ENCODE assay signal across 1 cellular context in genomic region chr5:157142317-157143126, GRCh38.
A peak's percentile ranks its signal among the peaks of the same experiment; 100 is the strongest.
TF ChIP-seq lines count a peak whose summit lies in the region.

MED7 (minus strand) TSS chr5:157142865; CDS start chr5:157139431, 3,434 bp downstream.

TF ChIP-seq in HepG2, 621 proteins besides CTCF, POLR2A, EP300 and RAD21 (continued from another document and continues in another):
- no peak for TF ChIP-seq BCLAF1 (IDR thresholded peaks at IDR 0.05)
- 0 out of 2 replicates have a peak, but pooled peaks have one; percentile 14 for TF ChIP-seq BCL6 (CRISPR knock-in tag; IDR thresholded peaks at IDR 0.05)
- no peak for TF ChIP-seq DMTF1 (CRISPR knock-in tag; IDR thresholded peaks at IDR 0.05)
- no peak for TF ChIP-seq ZNF703 (CRISPR knock-in tag; IDR thresholded peaks at IDR 0.05; ENCODE audit: borderline replicate concordance)
- TF ChIP-seq NKX3-1 (CRISPR knock-in tag; IDR thresholded peaks at IDR 0.05), result no peak
- no peak for TF ChIP-seq HOXA5 (CRISPR knock-in tag; IDR thresholded peaks at IDR 0.05)
- no peak for TF ChIP-seq ZFYVE20 (CRISPR knock-in tag; IDR thresholded peaks at IDR 0.05; ENCODE audit: borderline replicate concordance, low read depth)
- peak; percentile 96 for TF ChIP-seq GABPB1 (CRISPR knock-in tag; IDR thresholded peaks at IDR 0.05)
- peak; percentile 82; the same call in 1 of the 2 replicates for TF ChIP-seq AHR (CRISPR knock-in tag; IDR thresholded peaks at IDR 0.05)
- peak; percentile 71; the same call in 1 of the 2 replicates for TF ChIP-seq ZNF770 (CRISPR knock-in tag; IDR thresholded peaks at IDR 0.05)
- TF ChIP-seq ZNF720 (CRISPR knock-in tag; IDR thresholded peaks at IDR 0.05), result no peak
- TF ChIP-seq ZNF709 (CRISPR knock-in tag; IDR thresholded peaks at IDR 0.05), result no peak; the same call in 1 of the 2 replicates
- TF ChIP-seq MXD4 (CRISPR knock-in tag; IDR thresholded peaks at IDR 0.05), result peak; percentile 44; the same call in 1 of the 2 replicates
- peak; percentile 34; the same call in 1 of the 2 replicates for TF ChIP-seq PITX1 (CRISPR knock-in tag; IDR thresholded peaks at IDR 0.05)
- TF ChIP-seq REL (CRISPR knock-in tag; conservative IDR thresholded peaks at IDR 0.05), result no peak
- no peak for TF ChIP-seq ZNF337 (CRISPR knock-in tag; IDR thresholded peaks at IDR 0.05; ENCODE audit: borderline replicate concordance, low read depth)
- TF ChIP-seq ZBTB8A (CRISPR knock-in tag; IDR thresholded peaks at IDR 0.05; ENCODE audit: borderline replicate concordance, low read depth), result no peak
- TF ChIP-seq YEATS2 (CRISPR knock-in tag; IDR thresholded peaks at IDR 0.05; ENCODE audit: borderline replicate concordance), result peak; percentile 66; the same call in 1 of the 2 replicates
- no peak for TF ChIP-seq ZNF326 (CRISPR knock-in tag; IDR thresholded peaks at IDR 0.05; ENCODE audit: borderline replicate concordance)
- TF ChIP-seq GLI4 (CRISPR knock-in tag; IDR thresholded peaks at IDR 0.05; ENCODE audit: borderline replicate concordance), result peak; percentile 60; the same call in 1 of the 2 replicates
- no peak for TF ChIP-seq ZNF207 (IDR thresholded peaks at IDR 0.05; ENCODE audit: borderline replicate concordance)
- peak; percentile 15; the same call in 1 of the 2 replicates for TF ChIP-seq TFDP1 (CRISPR knock-in tag; IDR thresholded peaks at IDR 0.05; ENCODE audit: borderline replicate concordance)
- no peak for TF ChIP-seq IRX3 (CRISPR knock-in tag; IDR thresholded peaks at IDR 0.05; ENCODE audit: borderline replicate concordance, low read depth)
- TF ChIP-seq FOXK2 (IDR thresholded peaks at IDR 0.05), result no peak
- TF ChIP-seq ZNF580 (CRISPR knock-in tag; IDR thresholded peaks at IDR 0.05; ENCODE audit: borderline replicate concordance, low read depth), result no peak; the same call in 1 of the 2 replicates
- no peak for TF ChIP-seq ZHX1 (CRISPR knock-in tag; IDR thresholded peaks at IDR 0.05; ENCODE audit: low read depth)
- TF ChIP-seq HNRNPL (IDR thresholded peaks at IDR 0.05; ENCODE audit: low read depth, low read length), result 0 out of 2 replicates have a peak, but pooled peaks have one; percentile 34
- peak; percentile 56; the same call in 1 of the 2 replicates for TF ChIP-seq ZBTB7B (CRISPR knock-in tag; IDR thresholded peaks at IDR 0.05)
- no peak for TF ChIP-seq EED (CRISPR knock-in tag; IDR thresholded peaks at IDR 0.05)
- TF ChIP-seq ZNF160 (CRISPR knock-in tag; IDR thresholded peaks at IDR 0.05), result no peak
- TF ChIP-seq ZFP1 (CRISPR knock-in tag; IDR thresholded peaks at IDR 0.05), result no peak
- TF ChIP-seq ETV6 (CRISPR knock-in tag; conservative IDR thresholded peaks at IDR 0.05), result peak; percentile 58; the same call in 1 of the 2 replicates
- no peak for TF ChIP-seq ZBTB10 (CRISPR knock-in tag; IDR thresholded peaks at IDR 0.05; ENCODE audit: borderline replicate concordance)
- TF ChIP-seq ZNF33A (CRISPR knock-in tag; IDR thresholded peaks at IDR 0.05; ENCODE audit: borderline replicate concordance), result no peak
- TF ChIP-seq KDM5A (IDR thresholded peaks at IDR 0.05; ENCODE audit: borderline replicate concordance, low read length), result no peak; the same call in 1 of the 2 replicates
- TF ChIP-seq CREB3 (CRISPR knock-in tag; IDR thresholded peaks at IDR 0.05), result no peak
- no peak for TF ChIP-seq POLR2AphosphoS2 (IDR thresholded peaks at IDR 0.05; ENCODE audit: low read depth, low read length)
- TF ChIP-seq TIGD3 (CRISPR knock-in tag; IDR thresholded peaks at IDR 0.05; ENCODE audit: borderline replicate concordance), result no peak
- TF ChIP-seq LCORL (IDR thresholded peaks at IDR 0.05), result no peak
- peak; percentile 33; the same call in 1 of the 2 replicates for TF ChIP-seq LCORL (CRISPR knock-in tag; IDR thresholded peaks at IDR 0.05)
- TF ChIP-seq CEBPB (IDR thresholded peaks at IDR 0.05; ENCODE audit: borderline replicate concordance, low read depth, low read length), result no peak
- TF ChIP-seq RFXANK (CRISPR knock-in tag; IDR thresholded peaks at IDR 0.05), result no peak
- no peak for TF ChIP-seq DBP (CRISPR knock-in tag; IDR thresholded peaks at IDR 0.05; ENCODE audit: not compliant biosample characterization)
- TF ChIP-seq ZNF597 (CRISPR knock-in tag; IDR thresholded peaks at IDR 0.05), result no peak
- no peak for TF ChIP-seq ZFP62 (CRISPR knock-in tag; IDR thresholded peaks at IDR 0.05)
